In the genomic region with DNA sequence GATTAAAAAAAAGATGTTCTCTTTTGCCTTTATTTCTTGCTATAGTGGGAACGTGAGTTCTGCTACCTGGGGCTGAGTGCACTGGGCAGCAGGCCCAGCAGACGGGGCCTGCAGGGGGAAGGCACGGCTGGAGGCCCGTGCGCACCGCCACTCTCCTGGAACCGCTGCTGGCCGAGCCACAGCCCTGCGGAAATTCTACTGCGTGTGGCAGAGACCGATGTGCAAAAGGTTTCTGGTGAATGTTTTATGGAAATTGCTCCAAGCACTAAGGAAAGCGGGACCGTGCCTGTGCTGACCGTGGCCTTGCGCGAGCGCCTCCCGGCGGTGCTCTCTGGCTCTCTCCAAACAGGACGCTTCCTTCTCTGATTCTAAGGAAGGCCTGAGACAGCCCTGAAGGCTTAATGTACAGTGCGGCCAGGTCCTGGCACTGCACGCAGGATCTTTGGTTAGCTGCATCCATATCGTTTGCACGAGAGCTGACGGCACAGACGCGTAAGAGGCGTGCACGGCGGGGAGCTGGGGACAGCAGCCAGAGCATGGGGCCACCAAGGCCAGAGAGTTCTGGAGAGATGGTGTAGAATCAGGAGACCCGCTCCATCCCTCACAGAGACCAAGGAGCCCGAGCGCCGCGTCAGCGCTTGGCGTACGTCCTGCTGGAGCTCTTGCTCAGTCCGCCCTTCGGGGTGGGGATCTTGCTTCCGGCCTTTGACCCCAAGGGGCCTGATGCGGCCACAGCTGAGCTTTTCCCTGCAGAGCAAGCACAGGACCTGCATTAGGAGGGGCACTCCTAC, we compare ENCODE assay signal across 19 cellular contexts. TPM values are rescaled to one million over a fixed set of nuclear protein-coding genes. Genes with fewer than 3 reads are reported as not detected.
DNase-seq lines count a peak whose midpoint lies in the region; ATAC-seq, FAIRE-seq and TF ChIP-seq lines count a peak whose summit lies in the region.
"Had no signal": no experiment of that assay in that cellular context is flagged by ENCODE, and none has a peak within 500 bp of the region (broad histone marks: within the 10 kb centered on the region; RNA-seq: fewer than 3 reads in every experiment).

No MANE protein-coding gene starts in this region.

- TF ChIP-seq CTCF in K562 (IDR thresholded peaks at IDR 0.05 in 2 of 3, conservative IDR thresholded peaks at IDR 0.05 in 1 of 3; ENCODE audit: insufficient read depth in 2 of 3, low read depth in 1 of 3, low read length in 3 of 3), result no peak
- TF ChIP-seq CTCF in nephron progenitor cell (IDR thresholded peaks at IDR 0.05), result no peak
- TF ChIP-seq CTCF in sigmoid colon (IDR thresholded peaks at IDR 0.05), result no peak

- H2AFZ ChIP-seq in K562 (ENCODE audit: low read depth, low read length), result no peak overlapping the region
- H2AFZ ChIP-seq: GM23248 had no signal

- no peaks in the 10 kb centered on the region for H3K9me1 ChIP-seq in K562 (ENCODE audit: control insufficient read depth, insufficient read depth, low read length)

- DNase-seq in K562 (ENCODE audit: extremely low read depth in 1 of 4, low spot score in 3 of 4), result no peak
- no peak for DNase-seq in nephron progenitor cell
- DNase-seq in sigmoid colon, result peak; percentile 46
- DNase-seq in NOMO-1 treated with DMSO at 0.1 percent for 48 hours (lab: John Stamatoyannopoulos, UW; ENCODE audit: unreplicated experiment), result no peak
- DNase-seq in inferior parietal cortex (ENCODE audit: extremely low spot score), result no peak
- DNase-seq: ACHN; Calu3; CD4-positive, alpha-beta T cell; DMS79; GM23248 had no signal

- H3K36me3 ChIP-seq in K562 (ENCODE audit: control insufficient read depth, insufficient read depth, low read length) (peaks cover 10% of the 10 kb centered on the region; the same call in 2 of the 3 replicates), sigmoid colon (peaks cover 0 to 58% (median 23%) of the 10 kb centered on the region in 4 donors)

- no peak for TF ChIP-seq POLR2A in K562 (conservative IDR thresholded peaks at IDR 0.05)
- no peak for TF ChIP-seq POLR2A in sigmoid colon (IDR thresholded peaks at IDR 0.05)

- peaks cover 6 to 27% of the 10 kb centered on the region in 2 experiments; a peak in 3 of 5 replicates for H3K4me1 ChIP-seq in K562 (replicated peaks in 1 of 2; ENCODE audit: control insufficient read depth in 2 of 2, insufficient read depth in 2 of 2, low read length in 2 of 2)
- H3K4me1 ChIP-seq in sigmoid colon, result no peaks in the 10 kb centered on the region

- no peak for FAIRE-seq in K562 (lab: Jason Lieb, UNC)
- FAIRE-seq: G401.6, GM12891, H54, HepG2, HTR-8/SVneo had no signal

- TF ChIP-seq EP300 in K562 (IDR thresholded peaks at IDR 0.05; ENCODE audit: low read length) (no peak), sigmoid colon (IDR thresholded peaks at IDR 0.05) (no peak)

- no peaks in the 10 kb centered on the region for H3K79me2 ChIP-seq in K562 (ENCODE audit: control insufficient read depth, insufficient read depth, low read length)

- peaks cover 4% of the 10 kb centered on the region for H3K27me3 Mint-ChIP-seq in nephron progenitor cell (ENCODE audit: low read depth, poor library complexity)
- H3K27me3 Mint-ChIP-seq: CD4-positive, alpha-beta T cell had no signal

- no peak overlapping the region for H3K4me2 ChIP-seq in K562 (ENCODE audit: insufficient read depth, low read length)
- H3K4me2 ChIP-seq: BLaER1 treated with 17β-estradiol and CSF1 and Interleukin-3, amounts not matched to agents 10 nM and 100 nM had no signal

- H4K20me1 ChIP-seq in K562 (replicated peaks; ENCODE audit: control insufficient read depth, insufficient read depth, low read length), result no peaks in the 10 kb centered on the region

- no TSS peak for BruUV-seq in K562 (replicated peaks; lab: Mats Ljungman, UMichigan)

- H3K4me1 Mint-ChIP-seq in nephron progenitor cell, result peaks cover 15% of the 10 kb centered on the region

- H3K27me3 ChIP-seq in K562 (ENCODE audit: control insufficient read depth in 2 of 2, insufficient read depth in 2 of 2, low read length in 2 of 2) (no peaks in the 10 kb centered on the region), sigmoid colon (no peaks in the 10 kb centered on the region)
- H3K27me3 ChIP-seq: BLaER1 treated with 17β-estradiol and CSF1 and Interleukin-3, amounts not matched to agents 10 nM and 100 nM had no signal

- H3K27ac Mint-ChIP-seq in nephron progenitor cell, result peak overlapping the region; percentile 29
- H3K27ac Mint-ChIP-seq: CD4-positive, alpha-beta T cell had no signal

- POLR2A ChIA-PET in K562 (lab: Yijun Ruan, JAX), result interaction anchor here (0.7 to 1.3 kb wide), 3 partner anchors 21 to 142 kb away, joined by 3 to 4 read pairs (median 3); no protein-coding TSS in a partner anchor

- CTCF ChIA-PET in K562 (lab: Yijun Ruan, JAX; ENCODE audit: low intra/inter-chr PET ratio), result no interaction called here

- H3K4me3 Mint-ChIP-seq in nephron progenitor cell, result no peak overlapping the region
- H3K4me3 Mint-ChIP-seq: CD4-positive, alpha-beta T cell had no signal

- TF ChIP-seq RAD21 in K562 (CRISPR knock-in tag; conservative IDR thresholded peaks at IDR 0.05 in 1 of 2, IDR thresholded peaks at IDR 0.05 in 1 of 2), result no peak

- no peak overlapping the region for H3K9ac ChIP-seq in K562 (ENCODE audit: insufficient read depth in 1 of 2, low read depth in 2 of 2, low read length in 2 of 2)
- H3K9ac ChIP-seq: BLaER1 treated with 17β-estradiol and CSF1 and Interleukin-3, amounts not matched to agents 10 nM and 100 nM; GM23248 had no signal

- no peaks in the 10 kb centered on the region for H3K9me3 ChIP-seq in K562 (replicated peaks; ENCODE audit: control insufficient read depth, insufficient read depth, low read depth, low read length)
- H3K9me3 ChIP-seq in sigmoid colon, result no peaks in the 10 kb centered on the region
- H3K9me3 ChIP-seq: BLaER1 treated with 17β-estradiol and CSF1 and Interleukin-3, amounts not matched to agents 10 nM and 100 nM had no signal

- intact Hi-C loops in K562 (cut with micrococcal nuclease) (no loop called here), sigmoid colon (cut with DNase I) (no loop called here)

- peaks cover 3% of the 10 kb centered on the region for H3K9me3 Mint-ChIP-seq in nephron progenitor cell
- H3K9me3 Mint-ChIP-seq: CD4-positive, alpha-beta T cell had no signal

- ATAC-seq in K562 (no peak), esophagus mucosa (peak; percentile 15), HG02623 (IDR thresholded peaks at IDR 0.05; ENCODE audit: unreplicated experiment) (no peak)
- ATAC-seq: HepG2 had no signal

- 86% methylated on average over 42 of the region's 42 CpGs for WGBS in K562 (ENCODE audit: insufficient coverage, low coverage, missing lambda C conversion rate)
- 94 to 95% methylated on average over 42 of the region's 42 CpGs for WGBS in sigmoid colon, 2 donors

- H3K27ac ChIP-seq in K562 (ENCODE audit: extremely low read depth, low read depth, low read length) (no peak overlapping the region), sigmoid colon (no peak overlapping the region)
- H3K27ac ChIP-seq: BLaER1 treated with 17β-estradiol and CSF1 and Interleukin-3, amounts not matched to agents 10 nM and 100 nM; GM23248 had no signal

- in situ Hi-C loops in K562 (cut with MboI), result no loop called here

- peaks cover 24% of the 10 kb centered on the region for H3K36me3 Mint-ChIP-seq in nephron progenitor cell (ENCODE audit: low read depth)

- H3K4me3 ChIP-seq in K562 (no peak overlapping the region), sigmoid colon (no peak overlapping the region)
- H3K4me3 ChIP-seq: BLaER1 treated with 17β-estradiol and CSF1 and Interleukin-3, amounts not matched to agents 10 nM and 100 nM; GM23248 had no signal

RNA-seq across cellular contexts. Expression of gene LRRC47, which starts 18.7 kb away (rescaled TPM):
- 34.3 and 41.1 TPM in 2 replicates for total RNA-seq in K562 (2011; cell fraction: chromatin; rRNA removed; ENCODE audit: low replicate concordance)
- total RNA-seq in K562 (2011; cell fraction: nucleolus; rRNA removed), result 26.5 and 28.3 TPM in 2 replicates
- total RNA-seq in K562 (2011; cell fraction: nucleoplasm; rRNA removed), result 21.3 and 26.0 TPM in 2 replicates
- total RNA-seq in K562 (2014; rRNA removed) (44.3 and 45.5 TPM in 2 replicates), K562 (2014; rRNA removed; fragmentation: Illumina TruSeq; extraction: Trizol) (40.8 and 43.7 TPM in 2 replicates), K562 (2015; rRNA removed; fragmentation: Illumina TruSeq; extraction: Trizol) (33.5 and 35.1 TPM in 2 replicates), K562 (2021) (68.0 and 68.5 TPM in 2 replicates), esophagus mucosa (38.6 TPM), sigmoid colon (10 to 100 TPM; 26.7 to 36.4 (median 31.2) TPM)
- polyA plus RNA-seq in K562 (2011; rRNA removed) (34.2 and 45.2 TPM in 2 replicates), K562 (2014; fragmentation: Illumina TruSeq; extraction: Trizol) (36.6 and 48.7 TPM in 2 replicates), K562 (2014; fragmentation: Nextera tagmentation; extraction: Ambion mirVana) (1 to 10 TPM; 4.6 to 5.3 TPM), K562 (2014; rRNA removed) (30.6 and 35.9 TPM in 2 replicates), sigmoid colon (10 to 100 TPM; 11.4 to 25.9 (median 13.2) TPM)
- polyA plus RNA-seq in K562 (2011; cell fraction: cytosol; rRNA removed), result 20.3 and 23.8 TPM in 2 replicates
- 24.3 and 29.5 TPM in 2 replicates for polyA plus RNA-seq in K562 (2011; cell fraction: nucleus; rRNA removed)
- 29.3 and 57.5 TPM in 2 replicates for polyA plus RNA-seq in K562 (2012)
- polyA minus RNA-seq in K562 (2011; rRNA and poly(A)+ RNA removed), result 22.8 and 40.7 TPM in 2 replicates
- polyA minus RNA-seq in K562 (2011; cell fraction: cytosol; rRNA and poly(A)+ RNA removed), result 12.9 and 21.0 TPM in 2 replicates
- polyA minus RNA-seq in K562 (2011; cell fraction: nucleus; rRNA and poly(A)+ RNA removed), result 8.6 and 10.7 TPM in 2 replicates

RNA-seq across cellular contexts. Expression of gene CEP104, which starts 42.0 kb away (rescaled TPM):
- 114 and 157 TPM in 2 replicates for total RNA-seq in K562 (2011; cell fraction: chromatin; rRNA removed; ENCODE audit: low replicate concordance)
- 43.7 and 47.9 TPM in 2 replicates for total RNA-seq in K562 (2011; cell fraction: nucleolus; rRNA removed)
- total RNA-seq in K562 (2011; cell fraction: nucleoplasm; rRNA removed), result 54.4 and 64.5 TPM in 2 replicates
- total RNA-seq in K562 (2014; rRNA removed) (42.7 and 54.9 TPM in 2 replicates), K562 (2014; rRNA removed; fragmentation: Illumina TruSeq; extraction: Trizol) (22.3 and 31.9 TPM in 2 replicates), K562 (2015; rRNA removed; fragmentation: Illumina TruSeq; extraction: Trizol) (23.7 and 25.0 TPM in 2 replicates), K562 (2021) (63.4 and 77.7 TPM in 2 replicates), esophagus mucosa (27.8 TPM), sigmoid colon (10 to 100 TPM; 21.6 to 32.5 (median 25.3) TPM)
- polyA plus RNA-seq in K562 (2011; rRNA removed) (42.6 and 45.1 TPM in 2 replicates), K562 (2014; fragmentation: Illumina TruSeq; extraction: Trizol) (44.1 and 53.6 TPM in 2 replicates), K562 (2014; fragmentation: Nextera tagmentation; extraction: Ambion mirVana) (10 to 100 TPM; 11.2 to 13.4 TPM), K562 (2014; rRNA removed) (30.4 and 43.1 TPM in 2 replicates), sigmoid colon (10 to 100 TPM; 12.0 to 16.0 (median 12.9) TPM)
- 27.4 and 28.4 TPM in 2 replicates for polyA plus RNA-seq in K562 (2011; cell fraction: cytosol; rRNA removed)
- 66.0 and 75.9 TPM in 2 replicates for polyA plus RNA-seq in K562 (2011; cell fraction: nucleus; rRNA removed)
- 27.8 and 44.0 TPM in 2 replicates for polyA plus RNA-seq in K562 (2012)
- 59.0 and 86.7 TPM in 2 replicates for polyA minus RNA-seq in K562 (2011; rRNA and poly(A)+ RNA removed)
- polyA minus RNA-seq in K562 (2011; cell fraction: cytosol; rRNA and poly(A)+ RNA removed), result 31.8 and 39.8 TPM in 2 replicates
- polyA minus RNA-seq in K562 (2011; cell fraction: nucleus; rRNA and poly(A)+ RNA removed), result 19.0 and 44.4 TPM in 2 replicates

RNA-seq across cellular contexts. Expression of gene DFFB, which starts 42.3 kb away (rescaled TPM):
- total RNA-seq in K562 (2011; cell fraction: chromatin; rRNA removed; ENCODE audit: low replicate concordance), result 23.2 and 32.8 TPM in 2 replicates
- 22.2 and 24.7 TPM in 2 replicates for total RNA-seq in K562 (2011; cell fraction: nucleolus; rRNA removed)
- total RNA-seq in K562 (2011; cell fraction: nucleoplasm; rRNA removed), result 20.0 and 24.7 TPM in 2 replicates
- total RNA-seq in K562 (2014; rRNA removed) (10.0 and 15.1 TPM in 2 replicates), K562 (2014; rRNA removed; fragmentation: Illumina TruSeq; extraction: Trizol) (8.3 and 11.2 TPM in 2 replicates), K562 (2015; rRNA removed; fragmentation: Illumina TruSeq; extraction: Trizol) (11.4 and 11.5 TPM in 2 replicates), K562 (2021) (12.7 and 15.0 TPM in 2 replicates), esophagus mucosa (2.4 TPM), sigmoid colon (1 to 10 TPM; 2.9 to 7.4 (median 6.6) TPM)
- polyA plus RNA-seq in K562 (2011; rRNA removed) (13.5 and 14.3 TPM in 2 replicates), K562 (2014; fragmentation: Illumina TruSeq; extraction: Trizol) (10.9 and 12.7 TPM in 2 replicates), K562 (2014; fragmentation: Nextera tagmentation; extraction: Ambion mirVana) (1 to 10 TPM; 2.3 to 6.6 TPM), K562 (2014; rRNA removed) (15.8 and 20.0 TPM in 2 replicates), sigmoid colon (1 to 10 TPM; 1.8 to 9.0 (median 3.2) TPM)
- polyA plus RNA-seq in K562 (2011; cell fraction: cytosol; rRNA removed), result 15.9 and 16.9 TPM in 2 replicates
- 15.5 and 18.3 TPM in 2 replicates for polyA plus RNA-seq in K562 (2011; cell fraction: nucleus; rRNA removed)
- polyA plus RNA-seq in K562 (2012), result 6.4 and 8.6 TPM in 2 replicates
- 7.4 and 7.7 TPM in 2 replicates for polyA minus RNA-seq in K562 (2011; rRNA and poly(A)+ RNA removed)
- 6.8 and 12.6 TPM in 2 replicates for polyA minus RNA-seq in K562 (2011; cell fraction: cytosol; rRNA and poly(A)+ RNA removed)
- polyA minus RNA-seq in K562 (2011; cell fraction: nucleus; rRNA and poly(A)+ RNA removed), result 8.2 and 10.7 TPM in 2 replicates

RNA-seq across cellular contexts. Expression of gene SMIM1, which starts 42.4 kb away (rescaled TPM):
- total RNA-seq in K562 (2011; cell fraction: chromatin; rRNA removed; ENCODE audit: low replicate concordance), result 5.3 and 30.5 TPM in 2 replicates
- 40.4 and 40.7 TPM in 2 replicates for total RNA-seq in K562 (2011; cell fraction: nucleolus; rRNA removed)
- 9.1 and 19.0 TPM in 2 replicates for total RNA-seq in K562 (2011; cell fraction: nucleoplasm; rRNA removed)
- total RNA-seq in K562 (2014; rRNA removed), result 85.6 and 123 TPM in 2 replicates
- 1.8 and 2.3 TPM in 2 replicates for total RNA-seq in K562 (2014; rRNA removed; fragmentation: Illumina TruSeq; extraction: Trizol)
- total RNA-seq in K562 (2015; rRNA removed; fragmentation: Illumina TruSeq; extraction: Trizol), result 31.5 and 44.3 TPM in 2 replicates
- 125 and 150 TPM in 2 replicates for total RNA-seq in K562 (2021)
- polyA plus RNA-seq in K562 (2011; rRNA removed), result 9.2 and 18.1 TPM in 2 replicates
- polyA plus RNA-seq in K562 (2011; cell fraction: cytosol; rRNA removed), result 36.5 and 175 TPM in 2 replicates
- polyA plus RNA-seq in K562 (2011; cell fraction: nucleus; rRNA removed), result 13.1 and 20.5 TPM in 2 replicates
- 41.4 and 55.0 TPM in 2 replicates for polyA plus RNA-seq in K562 (2012)
- polyA plus RNA-seq in K562 (2014; fragmentation: Illumina TruSeq; extraction: Trizol), result 5.0 and 24.5 TPM in 2 replicates
- 10 to 100 TPM; 11.1 to 24.3 TPM for polyA plus RNA-seq in K562 (2014; fragmentation: Nextera tagmentation; extraction: Ambion mirVana)
- 60.6 and 93.3 TPM in 2 replicates for polyA plus RNA-seq in K562 (2014; rRNA removed)
- 1.9 and 3.0 TPM in 2 replicates for polyA minus RNA-seq in K562 (2011; rRNA and poly(A)+ RNA removed)
- 41.1 and 43.1 TPM in 2 replicates for polyA minus RNA-seq in K562 (2011; cell fraction: cytosol; rRNA and poly(A)+ RNA removed)
- polyA minus RNA-seq in K562 (2011; cell fraction: nucleus; rRNA and poly(A)+ RNA removed), result 43.8 and 48.5 TPM in 2 replicates
- 1.5 TPM for total RNA-seq in esophagus mucosa
- 1 to 10 TPM in 3 of 4 donors, not detected in 1; 6.1 to 8.6 (median 7.5) TPM for total RNA-seq in sigmoid colon
- polyA plus RNA-seq in sigmoid colon, result 10 to 100 TPM in 1 of 3 donors, 1 to 10 TPM in 2; 2.7 to 10.8 (median 3.7) TPM
- total RNA-seq: A172, GM23248 had no signal
- polyA plus RNA-seq: GM23248 had no signal
